13 cellular contexts compared by ENCODE assay signal in the genomic region with DNA sequence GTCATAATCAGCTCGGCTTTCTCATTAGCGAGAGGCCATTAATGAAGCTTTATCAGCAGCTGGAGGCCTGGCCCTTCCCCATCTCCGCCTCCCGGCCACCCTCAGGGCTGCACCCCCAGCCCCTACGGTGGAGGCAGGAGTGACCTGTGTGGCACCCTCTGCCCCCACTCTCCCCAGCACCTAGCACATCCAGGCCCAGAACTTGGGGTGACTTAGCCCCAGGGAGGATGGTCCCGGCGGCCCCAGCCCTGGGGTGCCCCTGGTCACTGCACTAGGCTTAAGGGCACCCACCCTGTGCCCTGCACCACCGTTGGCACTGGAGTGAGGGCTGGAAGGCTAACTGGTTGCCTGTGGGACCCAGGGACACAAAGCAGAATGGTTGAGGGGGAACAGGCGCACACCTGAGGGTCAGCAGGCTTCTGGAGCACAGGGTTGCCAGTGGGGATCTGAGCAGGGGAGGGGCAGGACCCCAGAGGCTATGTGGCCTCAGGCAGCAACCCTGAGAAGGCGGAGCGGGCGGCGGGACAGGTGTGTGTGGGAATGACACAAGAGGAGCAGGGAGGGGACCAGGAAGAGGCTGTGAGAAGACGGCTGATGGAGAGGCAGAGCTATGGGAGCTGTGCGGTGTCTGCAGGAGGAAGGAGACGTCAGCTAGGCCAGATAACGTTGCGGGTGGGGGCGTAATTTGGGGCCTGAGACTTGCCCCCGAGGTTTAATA.
DNase-seq lines count a peak whose midpoint lies in the region; TF ChIP-seq lines count a peak whose summit lies in the region.
"Had no signal": no experiment of that assay in that cellular context is flagged by ENCODE, and none has a peak within 500 bp of the region (broad histone marks: within the 10 kb centered on the region; RNA-seq: fewer than 3 reads in every experiment).

No MANE protein-coding gene starts in this region.

- H3K27ac Mint-ChIP-seq in glutamatergic neuron (ENCODE audit: unreplicated experiment) = no peak overlapping the region
- H3K27ac Mint-ChIP-seq: CD4-positive, alpha-beta T cell had no signal

- H3K9me3 Mint-ChIP-seq in glutamatergic neuron (ENCODE audit: unreplicated experiment) = peaks cover 4% of the 10 kb centered on the region
- H3K9me3 Mint-ChIP-seq: CD4-positive, alpha-beta T cell had no signal

- H3K36me3 ChIP-seq in BLaER1 (no peaks in the 10 kb centered on the region), HEK293 (ENCODE audit: control insufficient read depth in 2 of 2, insufficient read depth in 1 of 2, low read length in 2 of 2) (no peaks in the 10 kb centered on the region), osteoblast (ENCODE audit: insufficient read depth, low read length) (no peaks in the 10 kb centered on the region)
- H3K36me3 ChIP-seq: BE2C, HAP-1 had no signal

- H3K4me3 Mint-ChIP-seq in glutamatergic neuron (ENCODE audit: unreplicated experiment) = no peak overlapping the region
- H3K4me3 Mint-ChIP-seq: CD4-positive, alpha-beta T cell had no signal

- H4K20me1 ChIP-seq in BLaER1 (no peaks in the 10 kb centered on the region; the same call in 1 of the 2 replicates), osteoblast (ENCODE audit: insufficient read depth, low read length) (no peaks in the 10 kb centered on the region)

- no peak overlapping the region for H2AFZ ChIP-seq in osteoblast (ENCODE audit: low read length)

- H3K9ac ChIP-seq in BLaER1 = no peak overlapping the region

- no peaks in the 10 kb centered on the region for H3K36me3 Mint-ChIP-seq in glutamatergic neuron (ENCODE audit: unreplicated experiment)

- CTCF ChIA-PET in HEK293 (lab: Yijun Ruan, JAX) = no interaction called here

- DNase-seq in glutamatergic neuron (peak; percentile 14), osteoblast (ENCODE audit: insufficient read length, low spot score, missing footprints) (peak; percentile 86), NCI-H2029 (lab: John Stamatoyannopoulos, UW) (no peak), pons (ENCODE audit: low spot score) (no peak)
- DNase-seq: ACHN; BE2C; Caco-2; CD4-positive, alpha-beta T cell had no signal

- POLR2A ChIA-PET in HEK293 (lab: Yijun Ruan, JAX) = no interaction called here

- H3K9me3 ChIP-seq in BLaER1 (no peaks in the 10 kb centered on the region), HEK293 (ENCODE audit: control insufficient read depth, insufficient read depth, low read depth, low read length) (no peaks in the 10 kb centered on the region), osteoblast (ENCODE audit: low read depth, low read length) (no peaks in the 10 kb centered on the region)
- H3K9me3 ChIP-seq: BE2C, Caco-2, HAP-1 had no signal

- H3K4me3 ChIP-seq in BLaER1 = no peak overlapping the region
- no peak overlapping the region for H3K4me3 ChIP-seq in HEK293 (ENCODE audit: low read depth, low read length)
- no peak overlapping the region for H3K4me3 ChIP-seq in osteoblast (ENCODE audit: insufficient read depth, low read length)
- H3K4me3 ChIP-seq: HAP-1 had no signal

- H3K27me3 ChIP-seq in BLaER1 = peaks cover 20% of the 10 kb centered on the region
- no peaks in the 10 kb centered on the region for H3K27me3 ChIP-seq in osteoblast (ENCODE audit: insufficient read depth, low read length)

- H3K4me1 ChIP-seq in BLaER1 (peaks cover 32% of the 10 kb centered on the region), HEK293 (ENCODE audit: control insufficient read depth, insufficient read depth, low read length) (no peaks in the 10 kb centered on the region), osteoblast (ENCODE audit: insufficient read depth, low read length) (no peaks in the 10 kb centered on the region)
- H3K4me1 ChIP-seq: BE2C, Caco-2 had no signal

- H3K4me2 ChIP-seq in BLaER1 (peak overlapping the region; percentile 73), osteoblast (ENCODE audit: insufficient read depth, low read length) (no peak overlapping the region)

- TF ChIP-seq CTCF in HEK293 (tag by site-specific recombination; IDR thresholded peaks at IDR 0.05) = no peak
- TF ChIP-seq CTCF in glutamatergic neuron (IDR thresholded peaks at IDR 0.05; ENCODE audit: partially characterized antibody, unreplicated experiment) = no peak
- no peak for TF ChIP-seq CTCF in osteoblast (IDR thresholded peaks at IDR 0.05; ENCODE audit: extremely low read depth, low read depth, low read length)

- no peak overlapping the region for H3K27ac ChIP-seq in BLaER1
- H3K27ac ChIP-seq in HEK293 (ENCODE audit: extremely low read depth, low read depth, low read length) = no peak overlapping the region
- no peak overlapping the region for H3K27ac ChIP-seq in osteoblast (ENCODE audit: low read depth, low read length)
- H3K27ac ChIP-seq: C4-2B, HL-60 had no signal

- peaks cover 3% of the 10 kb centered on the region for H3K27me3 Mint-ChIP-seq in glutamatergic neuron (ENCODE audit: unreplicated experiment)

- no peaks in the 10 kb centered on the region for H3K79me2 ChIP-seq in osteoblast (ENCODE audit: insufficient read depth, low read length)

- no peaks in the 10 kb centered on the region for H3K4me1 Mint-ChIP-seq in glutamatergic neuron (ENCODE audit: low read depth, unreplicated experiment)

TF ChIP-seq in HEK293, 187 proteins besides CTCF, POLR2A, EP300 and RAD21:
- TF ChIP-seq ZNF664 (tag by site-specific recombination; IDR thresholded peaks at IDR 0.05) = no peak
- no peak for TF ChIP-seq ZNF114 (tag by site-specific recombination; IDR thresholded peaks at IDR 0.05)
- TF ChIP-seq YY2 (tag by site-specific recombination; IDR thresholded peaks at IDR 0.05) = no peak
- no peak for TF ChIP-seq SP2 (tag by site-specific recombination; IDR thresholded peaks at IDR 0.05)
- no peak for TF ChIP-seq ZNF146 (tag by site-specific recombination; IDR thresholded peaks at IDR 0.05)
- no peak for TF ChIP-seq RBAK (tag by site-specific recombination; IDR thresholded peaks at IDR 0.05)
- TF ChIP-seq ZNF426 (tag by site-specific recombination; IDR thresholded peaks at IDR 0.05) = no peak
- TF ChIP-seq ZIC2 (tag by site-specific recombination; IDR thresholded peaks at IDR 0.05) = no peak
- peak; percentile 64; the same call in 1 of the 2 replicates for TF ChIP-seq ZNF600 (tag by site-specific recombination; IDR thresholded peaks at IDR 0.05)
- TF ChIP-seq, protein P1, sequence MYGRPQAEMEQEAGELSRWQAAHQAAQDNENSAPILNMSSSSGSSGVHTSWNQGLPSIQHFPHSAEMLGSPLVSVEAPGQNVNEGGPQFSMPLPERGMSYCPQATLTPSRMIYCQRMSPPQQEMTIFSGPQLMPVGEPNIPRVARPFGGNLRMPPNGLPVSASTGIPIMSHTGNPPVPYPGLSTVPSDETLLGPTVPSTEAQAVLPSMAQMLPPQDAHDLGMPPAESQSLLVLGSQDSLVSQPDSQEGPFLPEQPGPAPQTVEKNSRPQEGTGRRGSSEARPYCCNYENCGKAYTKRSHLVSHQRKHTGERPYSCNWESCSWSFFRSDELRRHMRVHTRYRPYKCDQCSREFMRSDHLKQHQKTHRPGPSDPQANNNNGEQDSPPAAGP (tag by site-specific recombination; IDR thresholded peaks at IDR 0.05) = 0 out of 2 replicates have a peak, but pooled peaks have one; percentile 56
- TF ChIP-seq ZNF274 (IDR thresholded peaks at IDR 0.05; ENCODE audit: low read length) = no peak
- no peak for TF ChIP-seq ZNF274 (tag by site-specific recombination; IDR thresholded peaks at IDR 0.05; ENCODE audit: borderline replicate concordance)
- TF ChIP-seq KLF1 (tag by site-specific recombination; IDR thresholded peaks at IDR 0.05) = peak; percentile 79

Comparison
In these comparisons a context has a peak if more than half of its experiments do, and no peak if none do; other contexts are left out.
1. DNase-seq: peak in glutamatergic neuron (single experiment) and osteoblast (single experiment); none in NCI-H2029 (single experiment) and pons (single experiment).